ENCODE assay signal across 1 cellular context in genomic region chr18:22171839-22172582, GRCh38.
TF ChIP-seq lines count a peak whose summit lies in the region.

No MANE protein-coding gene starts in this region.

TF ChIP-seq in endothelial cell of umbilical vein, 7 proteins besides CTCF, POLR2A, EP300 and RAD21:
- TF ChIP-seq POLR2AphosphoS5 (IDR thresholded peaks at IDR 0.05; ENCODE audit: insufficient read depth, low read depth, low read length) (no peak), GATA2 (IDR thresholded peaks at IDR 0.05; ENCODE audit: insufficient read depth, insufficient read length, low read depth, low read length) (no peak), JUN (IDR thresholded peaks at IDR 0.05; ENCODE audit: borderline replicate concordance, insufficient read depth, insufficient read length, low read depth) (no peak), FOS (IDR thresholded peaks at IDR 0.05; ENCODE audit: borderline replicate concordance, insufficient read depth, low read length) (no peak), MYC (IDR thresholded peaks at IDR 0.05; ENCODE audit: low read depth, low read length) (no peak), EZH2 (IDR thresholded peaks at IDR 0.05; ENCODE audit: borderline replicate concordance, low read depth, low read length, severe bottlenecking) (no peak), MAX (IDR thresholded peaks at IDR 0.05; ENCODE audit: insufficient read depth, insufficient read length) (no peak)
